Comparison of ENCODE assay signal across 8 cellular contexts in genomic region chr19:55644191-55644833, GRCh38. TPM values are rescaled to one million over a fixed set of nuclear protein-coding genes. Genes with fewer than 3 reads are reported as not detected.
DNase-seq lines count a peak whose midpoint lies in the region; ATAC-seq, FAIRE-seq and TF ChIP-seq lines count a peak whose summit lies in the region.

No MANE protein-coding gene starts in this region.

- H3K27ac Mint-ChIP-seq in activated CD8-positive, alpha-beta memory T cell treated with anti-CD3 and anti-CD28 coated beads, Interleukin-2, amount 10 ng/mL, durations not matched to agents 7 days and 5 days, result peak overlapping the region; percentile 95

- H4K20me1 ChIP-seq in GM12878 (ENCODE audit: control insufficient read depth, insufficient read depth), result no peaks in the 10 kb centered on the region

- intact Hi-C loops in GM12878 (cut with micrococcal nuclease; ENCODE audit: unreplicated experiment), result loop anchor here (5.0 kb wide), 2 partner anchors 33 to 42 kb away; partner anchors contain the start of genes EPN1 and ZNF524
- intact Hi-C loops in thyroid gland (cut with DNase I), result no loop called here

- H3K4me2 ChIP-seq in GM12878 (ENCODE audit: control insufficient read depth, insufficient read depth), result peak overlapping the region; percentile 91

- H3K9me3 Mint-ChIP-seq in activated CD8-positive, alpha-beta memory T cell treated with anti-CD3 and anti-CD28 coated beads, Interleukin-2, amount 10 ng/mL, durations not matched to agents 7 days and 5 days (ENCODE audit: low read depth), result no peaks in the 10 kb centered on the region

- ATAC-seq in activated CD8-positive, alpha-beta memory T cell treated with anti-CD3 and anti-CD28 coated beads, Interleukin-2, amount 10 ng/mL, durations not matched to agents 7 days and 5 days, result no peak
- ATAC-seq in GM12878, result no peak

- no TSS peak for BruUV-seq in GM12878 (replicated peaks; lab: Mats Ljungman, UMichigan)

- SMC1A ChIA-PET in GM12878 (lab: Charles Lee; ENCODE audit: uncharacterized antibody, unreplicated experiment), result no interaction called here

- H3K79me2 ChIP-seq in GM12878 (ENCODE audit: control insufficient read depth, insufficient read depth, low read length), result peaks cover 65% of the 10 kb centered on the region

- H2AFZ ChIP-seq in GM12878 (ENCODE audit: control insufficient read depth, low read depth, low read length), result no peak overlapping the region

- no peak for FAIRE-seq in GM12878 (lab: Jason Lieb, UNC)

- peak overlapping the region; percentile 86 for H3K9ac ChIP-seq in GM12878 (ENCODE audit: control insufficient read depth, insufficient read depth, low read length)
- H3K9ac ChIP-seq in liver (ENCODE audit: low read depth in 1 of 2, low read length in 2 of 2), result peak overlapping the region in 1 of 2 donors; percentile 95

- POLR2A ChIA-PET in GM12878 (lab: Charles Lee), result interaction anchor here (2.1 kb wide), 1 partner anchor 10 kb away, joined by 10 read pairs; the partner anchor contains the start of gene U2AF2

- peaks cover 31% of the 10 kb centered on the region for H3K4me1 ChIP-seq in GM12878 (ENCODE audit: control insufficient read depth, insufficient read depth, low read length)
- H3K4me1 ChIP-seq in liver (ENCODE audit: control insufficient read depth in 4 of 4, insufficient read depth in 4 of 4, low read length in 3 of 4), result peaks cover 25 to 75% (median 61%) of the 10 kb centered on the region in 4 donors
- H3K4me1 ChIP-seq in thyroid gland, result peaks cover 42 to 58% of the 10 kb centered on the region in 2 donors

- H3K27me3 ChIP-seq in GM12878 (replicated peaks in 1 of 2; ENCODE audit: control insufficient read depth in 2 of 2, insufficient read depth in 2 of 2, low read length in 1 of 2) (no peaks in the 10 kb centered on the region), liver (ENCODE audit: control insufficient read depth in 4 of 4, insufficient read depth in 4 of 4, low read length in 3 of 4) (no peaks in the 10 kb centered on the region), thyroid gland (no peaks in the 10 kb centered on the region)

- no peak for TF ChIP-seq POLR2A in GM12878 (IDR thresholded peaks at IDR 0.05; ENCODE audit: low read depth, low read length)
- TF ChIP-seq POLR2A in thyroid gland (IDR thresholded peaks at IDR 0.05), result no peak

- DNase-seq in activated CD8-positive, alpha-beta memory T cell treated with anti-CD3 and anti-CD28 coated beads, Interleukin-2, amount 10 ng/mL, durations not matched to agents 7 days and 5 days, result no peak
- DNase-seq in activated CD8-positive, alpha-beta memory T cell treated with anti-CD3 and anti-CD28 coated beads for 24 hours, result no peak
- DNase-seq in GM12878 (ENCODE audit: low read depth, low spot score) (no peak), thyroid gland (no peak), anterior cingulate cortex (lab: John Stamatoyannopoulos, UW) (no peak), NCI-H2081 (lab: John Stamatoyannopoulos, UW) (no peak)
- DNase-seq in stimulated activated CD4-positive, alpha-beta T cell treated with anti-CD3 and anti-CD28 coated beads, Interleukin-12 subunit alpha, Interleukin-12 subunit beta, amount 100 ng/mL, for 4 hours, result no peak

- RAD21 ChIA-PET in GM12878 (lab: Charles Lee; ENCODE audit: unreplicated experiment), result interaction anchor here (2.4 kb wide), 1 partner anchor 10 kb away, joined by 10 read pairs; the partner anchor contains the start of gene U2AF2

- in situ Hi-C loops in GM12878 (cut with MboI), result no loop called here

- CTCF ChIA-PET in activated CD8-positive, alpha-beta memory T cell treated with anti-CD3 and anti-CD28 coated beads, Interleukin-2, amount 10 ng/mL, durations not matched to agents 7 days and 5 days (lab: Charles Lee), result interaction anchor here (2.6 to 4.1 kb wide), 2 partner anchors 9 to 12 kb away, joined by 21 to 41 read pairs; partner anchors contain the start of gene U2AF2
- CTCF ChIA-PET in GM12878 (lab: Yijun Ruan, JAX), result interaction anchor here (1.3 to 2.3 kb wide), 3 partner anchors 10 to 27 kb away, joined by 3 to 12 read pairs (median 3); partner anchors contain the start of gene U2AF2

- H3K9me3 ChIP-seq in GM12878 (replicated peaks; ENCODE audit: control insufficient read depth, insufficient read depth, low read length) (no peaks in the 10 kb centered on the region), liver (ENCODE audit: control insufficient read depth in 4 of 4, low read length in 3 of 4) (no peaks in the 10 kb centered on the region), thyroid gland (no peaks in the 10 kb centered on the region)

- H3K36me3 Mint-ChIP-seq in activated CD8-positive, alpha-beta memory T cell treated with anti-CD3 and anti-CD28 coated beads, Interleukin-2, amount 10 ng/mL, durations not matched to agents 7 days and 5 days, result peaks cover 6% of the 10 kb centered on the region

- TF ChIP-seq EP300 in GM12878 (IDR thresholded peaks at IDR 0.05; ENCODE audit: borderline replicate concordance in 1 of 2, control insufficient read depth in 1 of 2, low read depth in 2 of 2, low read length in 2 of 2), result no peak

- H3K4me3 Mint-ChIP-seq in activated CD8-positive, alpha-beta memory T cell treated with anti-CD3 and anti-CD28 coated beads, Interleukin-2, amount 10 ng/mL, durations not matched to agents 7 days and 5 days, result peak overlapping the region; percentile 87

- no peaks in the 10 kb centered on the region for H3K27me3 Mint-ChIP-seq in activated CD8-positive, alpha-beta memory T cell treated with anti-CD3 and anti-CD28 coated beads, Interleukin-2, amount 10 ng/mL, durations not matched to agents 7 days and 5 days

- WGBS in GM12878 (ENCODE audit: insufficient coverage, insufficient replicate concordance, low lambda C conversion rate, missing lambda C conversion rate), result under 1% methylated on average over 12 of the region's 12 CpGs
- WGBS in liver, result 49% methylated on average over 12 of the region's 12 CpGs
- WGBS in thyroid gland, 2 donors, result 51 to 58% methylated on average over 12 of the region's 12 CpGs

- H3K27ac ChIP-seq in GM12878 (ENCODE audit: control insufficient read depth, insufficient read depth) (peak overlapping the region; percentile 64), liver (ENCODE audit: low read depth in 1 of 2, low read length in 2 of 2) (peak overlapping the region in 1 of 2 donors; percentile 91), thyroid gland (peak overlapping the region in 1 of 3 donors; percentile 93)

- H3K4me3 ChIP-seq in GM12878, result peak overlapping the region; percentile 95
- H3K4me3 ChIP-seq in liver (ENCODE audit: low read depth in 1 of 3, low read length in 3 of 3), result peak overlapping the region; percentile 50 to 70 (median 65)
- H3K4me3 ChIP-seq in thyroid gland (replicated peaks in 1 of 3), result peak overlapping the region in 2 of 3 donors; percentile 34 to 84

- H3K36me3 ChIP-seq in GM12878 (ENCODE audit: control insufficient read depth in 2 of 2, insufficient read depth in 2 of 2, low read length in 1 of 2) (0 out of 4 replicates have a peak, but pooled peaks cover 0 to 2% of the 10 kb centered on the region in 2 experiments), liver (ENCODE audit: control insufficient read depth in 4 of 4, insufficient read depth in 3 of 4, low read depth in 1 of 4, low read length in 3 of 4) (peaks cover 0 to 9% (median under 1%) of the 10 kb centered on the region in 4 donors), thyroid gland (peaks cover 0 to 5% of the 10 kb centered on the region in 2 donors)

- H3K4me1 Mint-ChIP-seq in activated CD8-positive, alpha-beta memory T cell treated with anti-CD3 and anti-CD28 coated beads, Interleukin-2, amount 10 ng/mL, durations not matched to agents 7 days and 5 days, result peaks cover 47% of the 10 kb centered on the region

- TF ChIP-seq CTCF in GM12878 (IDR thresholded peaks at IDR 0.05 in 2 of 3, conservative IDR thresholded peaks at IDR 0.05 in 1 of 3; ENCODE audit: control insufficient read depth in 2 of 3, extremely low read depth in 1 of 3, insufficient read depth in 1 of 3, low read depth in 3 of 3, low read length in 3 of 3) (no peak), liver (IDR thresholded peaks at IDR 0.05; ENCODE audit: low read depth, low read length, missing input control) (no peak), thyroid gland (IDR thresholded peaks at IDR 0.05) (no peak)

- TF ChIP-seq RAD21 in GM12878 (IDR thresholded peaks at IDR 0.05; ENCODE audit: insufficient read depth, low read depth, low read length) (no peak), liver (IDR thresholded peaks at IDR 0.05) (no peak)

RNA-seq across cellular contexts. Expression of gene ZNF581, which starts 0.9 kb away (rescaled TPM):
- total RNA-seq in activated CD8-positive, alpha-beta memory T cell treated with anti-CD3 and anti-CD28 coated beads, Interleukin-2, amount 10 ng/mL, durations not matched to agents 7 days and 5 days, result 10 to 100 TPM; 23.7 to 25.4 TPM
- 5.3 and 7.2 TPM in 2 replicates for total RNA-seq in GM12878 (2013; cell fraction: nucleolus; rRNA removed)
- total RNA-seq in GM12878 (2014; rRNA removed), result 22.1 and 25.4 TPM in 2 replicates
- total RNA-seq in GM12878 (2014; rRNA removed; fragmentation: Illumina TruSeq; extraction: Trizol), result 14.0 and 14.1 TPM in 2 replicates
- 44.9 and 45.4 TPM in 2 replicates for total RNA-seq in GM12878 (2021)
- polyA plus RNA-seq in GM12878 (2011; ENCODE audit: low read depth), result 31.2 TPM
- 13.5 and 19.1 TPM in 2 replicates for polyA plus RNA-seq in GM12878 (2011; rRNA removed)
- 27.8 and 34.4 TPM in 2 replicates for polyA plus RNA-seq in GM12878 (2011; cell fraction: cytosol; rRNA removed)
- 21.8 and 24.9 TPM in 2 replicates for polyA plus RNA-seq in GM12878 (2011; cell fraction: nucleus; rRNA removed)
- polyA plus RNA-seq in GM12878 (2012), result 43.7 and 58.1 TPM in 2 replicates
- polyA plus RNA-seq in GM12878 (2014; fragmentation: Illumina TruSeq; extraction: Trizol), result 7.8 and 13.2 TPM in 2 replicates
- 10 to 100 TPM in 1 of 2 experiments, 1 to 10 TPM in 1; 4.7 to 18.1 TPM for polyA plus RNA-seq in GM12878 (2014; fragmentation: Nextera tagmentation; extraction: Ambion mirVana)
- 39.6 and 45.3 TPM in 2 replicates for polyA plus RNA-seq in GM12878 (2014; rRNA removed)
- polyA plus RNA-seq in GM12878 (2016; fragmentation: Nextera tagmentation; extraction: Ambion mirVana), result 10 to 100 TPM; 29.1 to 37.0 TPM
- 15.2 and 28.9 TPM in 2 replicates for polyA minus RNA-seq in GM12878 (2011; rRNA and poly(A)+ RNA removed)
- polyA minus RNA-seq in GM12878 (2011; cell fraction: cytosol; rRNA and poly(A)+ RNA removed), result 11.5 and 15.8 TPM in 2 replicates
- polyA minus RNA-seq in GM12878 (2011; cell fraction: nucleus; rRNA and poly(A)+ RNA removed), result 6.0 and 9.0 TPM in 2 replicates
- total RNA-seq in liver, result 1 to 10 TPM; 2.1 to 7.3 TPM
- polyA plus RNA-seq in liver, result 1 to 10 TPM; 4.8 to 5.6 TPM
- total RNA-seq in thyroid gland, result 10 to 100 TPM; 11.1 to 23.9 (median 15.8) TPM

RNA-seq across cellular contexts. Expression of gene ZNF580, which starts 3.5 kb away (rescaled TPM):
- 10 to 100 TPM; 33.1 to 33.7 TPM for total RNA-seq in activated CD8-positive, alpha-beta memory T cell treated with anti-CD3 and anti-CD28 coated beads, Interleukin-2, amount 10 ng/mL, durations not matched to agents 7 days and 5 days
- total RNA-seq in GM12878 (2013; cell fraction: nucleolus; rRNA removed), result 16.2 and 23.0 TPM in 2 replicates
- total RNA-seq in GM12878 (2014; rRNA removed) (9.4 and 12.2 TPM in 2 replicates), GM12878 (2014; rRNA removed; fragmentation: Illumina TruSeq; extraction: Trizol) (4.7 and 5.7 TPM in 2 replicates), GM12878 (2021) (31.8 and 34.2 TPM in 2 replicates), liver (1 to 10 TPM; 2.6 to 5.0 TPM), thyroid gland (10 to 100 TPM; 29.9 to 61.1 (median 44.8) TPM)
- 12.4 TPM for polyA plus RNA-seq in GM12878 (2011; ENCODE audit: low read depth)
- polyA plus RNA-seq in GM12878 (2011; rRNA removed) (5.5 and 7.9 TPM in 2 replicates), GM12878 (2014; fragmentation: Illumina TruSeq; extraction: Trizol) (5.3 and 7.4 TPM in 2 replicates), GM12878 (2014; fragmentation: Nextera tagmentation; extraction: Ambion mirVana) (1 to 10 TPM; 2.3 to 7.4 TPM), GM12878 (2014; rRNA removed) (27.1 and 30.2 TPM in 2 replicates), GM12878 (2016; fragmentation: Nextera tagmentation; extraction: Ambion mirVana) (10 to 100 TPM; 24.7 to 25.3 TPM), liver (1 to 10 TPM; 5.1 to 5.2 TPM)
- polyA plus RNA-seq in GM12878 (2011; cell fraction: cytosol; rRNA removed), result 9.7 and 13.8 TPM in 2 replicates
- polyA plus RNA-seq in GM12878 (2011; cell fraction: nucleus; rRNA removed), result 50.7 and 83.1 TPM in 2 replicates
- 33.1 and 35.3 TPM in 2 replicates for polyA plus RNA-seq in GM12878 (2012)
- 3.4 and 7.0 TPM in 2 replicates for polyA minus RNA-seq in GM12878 (2011; rRNA and poly(A)+ RNA removed)
- polyA minus RNA-seq in GM12878 (2011; cell fraction: cytosol; rRNA and poly(A)+ RNA removed), result 5.5 and 8.0 TPM in 2 replicates
- polyA minus RNA-seq in GM12878 (2011; cell fraction: nucleus; rRNA and poly(A)+ RNA removed), result 8.2 and 17.3 TPM in 2 replicates

RNA-seq across cellular contexts. Expression of gene CCDC106, which starts 3.7 kb away (rescaled TPM):
- 1 to 10 TPM; 5.9 TPM for total RNA-seq in activated CD8-positive, alpha-beta memory T cell treated with anti-CD3 and anti-CD28 coated beads, Interleukin-2, amount 10 ng/mL, durations not matched to agents 7 days and 5 days
- total RNA-seq in GM12878 (2013; cell fraction: nucleolus; rRNA removed), result 8.3 and 8.6 TPM in 2 replicates
- total RNA-seq in GM12878 (2014; rRNA removed) (19.2 and 22.5 TPM in 2 replicates), GM12878 (2014; rRNA removed; fragmentation: Illumina TruSeq; extraction: Trizol) (11.9 and 12.7 TPM in 2 replicates), GM12878 (2021) (33.1 and 34.2 TPM in 2 replicates), liver (1 to 10 TPM; 3.6 to 5.6 TPM), thyroid gland (10 to 100 TPM; 11.2 to 23.2 (median 20.7) TPM)
- 5.6 TPM for polyA plus RNA-seq in GM12878 (2011; ENCODE audit: low read depth)
- polyA plus RNA-seq in GM12878 (2011; rRNA removed) (7.8 and 16.4 TPM in 2 replicates), GM12878 (2014; fragmentation: Illumina TruSeq; extraction: Trizol) (7.7 and 19.2 TPM in 2 replicates), GM12878 (2014; fragmentation: Nextera tagmentation; extraction: Ambion mirVana) (under 1 TPM; 0.04 to 0.14 TPM), GM12878 (2014; rRNA removed) (35.9 and 39.9 TPM in 2 replicates), GM12878 (2016; fragmentation: Nextera tagmentation; extraction: Ambion mirVana) (10 to 100 TPM; 20.4 to 25.7 TPM), liver (10 to 100 TPM in 1 of 2 donors, 1 to 10 TPM in 1; 6.1 to 13.5 TPM)
- 17.5 and 27.2 TPM in 2 replicates for polyA plus RNA-seq in GM12878 (2011; cell fraction: cytosol; rRNA removed)
- 38.1 and 48.1 TPM in 2 replicates for polyA plus RNA-seq in GM12878 (2011; cell fraction: nucleus; rRNA removed)
- 27.7 and 32.6 TPM in 2 replicates for polyA plus RNA-seq in GM12878 (2012)
- 3.4 and 7.2 TPM in 2 replicates for polyA minus RNA-seq in GM12878 (2011; rRNA and poly(A)+ RNA removed)
- polyA minus RNA-seq in GM12878 (2011; cell fraction: cytosol; rRNA and poly(A)+ RNA removed), result 5.5 and 7.0 TPM in 2 replicates
- 6.4 and 14.4 TPM in 2 replicates for polyA minus RNA-seq in GM12878 (2011; cell fraction: nucleus; rRNA and poly(A)+ RNA removed)

RNA-seq across cellular contexts. Expression of gene U2AF2, which starts 10.5 kb away (rescaled TPM):
- total RNA-seq in activated CD8-positive, alpha-beta memory T cell treated with anti-CD3 and anti-CD28 coated beads, Interleukin-2, amount 10 ng/mL, durations not matched to agents 7 days and 5 days, result 100 to 1,000 TPM; 284 to 324 TPM
- total RNA-seq in GM12878 (2013; cell fraction: nucleolus; rRNA removed), result 46.0 and 50.9 TPM in 2 replicates
- total RNA-seq in GM12878 (2014; rRNA removed) (204 and 228 TPM in 2 replicates), GM12878 (2014; rRNA removed; fragmentation: Illumina TruSeq; extraction: Trizol) (112 and 121 TPM in 2 replicates), GM12878 (2021) (308 and 338 TPM in 2 replicates), liver (10 to 100 TPM; 49.4 to 66.6 TPM), thyroid gland (100 to 1,000 TPM in 1 of 4 donors, 10 to 100 TPM in 3; 68.4 to 115 (median 85.7) TPM)
- 59.4 TPM for polyA plus RNA-seq in GM12878 (2011; ENCODE audit: low read depth)
- polyA plus RNA-seq in GM12878 (2011; rRNA removed) (54.9 and 140 TPM in 2 replicates), GM12878 (2014; fragmentation: Illumina TruSeq; extraction: Trizol) (50.9 and 141 TPM in 2 replicates), GM12878 (2014; fragmentation: Nextera tagmentation; extraction: Ambion mirVana) (1 to 10 TPM; 3.0 to 8.3 TPM), GM12878 (2014; rRNA removed) (284 and 360 TPM in 2 replicates), GM12878 (2016; fragmentation: Nextera tagmentation; extraction: Ambion mirVana) (10 to 100 TPM; 46.2 to 48.9 TPM), liver (10 to 100 TPM in 1 of 2 donors, 1 to 10 TPM in 1; 8.6 to 53.1 TPM)
- polyA plus RNA-seq in GM12878 (2011; cell fraction: cytosol; rRNA removed), result 239 and 270 TPM in 2 replicates
- polyA plus RNA-seq in GM12878 (2011; cell fraction: nucleus; rRNA removed), result 425 and 604 TPM in 2 replicates
- polyA plus RNA-seq in GM12878 (2012), result 148 and 173 TPM in 2 replicates
- polyA minus RNA-seq in GM12878 (2011; rRNA and poly(A)+ RNA removed), result 61.6 and 111 TPM in 2 replicates
- polyA minus RNA-seq in GM12878 (2011; cell fraction: cytosol; rRNA and poly(A)+ RNA removed), result 60.9 and 65.2 TPM in 2 replicates
- 63.1 and 102 TPM in 2 replicates for polyA minus RNA-seq in GM12878 (2011; cell fraction: nucleus; rRNA and poly(A)+ RNA removed)

RNA-seq across cellular contexts. Expression of gene ZNF784, which starts 19.9 kb away (rescaled TPM):
- total RNA-seq in activated CD8-positive, alpha-beta memory T cell treated with anti-CD3 and anti-CD28 coated beads, Interleukin-2, amount 10 ng/mL, durations not matched to agents 7 days and 5 days, result 1 to 10 TPM; 5.1 to 7.3 TPM
- total RNA-seq in GM12878 (2013; cell fraction: nucleolus; rRNA removed), result 3.6 and 5.3 TPM in 2 replicates
- total RNA-seq in GM12878 (2014; rRNA removed), result 2.8 and 3.5 TPM in 2 replicates
- total RNA-seq in GM12878 (2014; rRNA removed; fragmentation: Illumina TruSeq; extraction: Trizol), result 1.8 and 2.2 TPM in 2 replicates
- total RNA-seq in GM12878 (2021), result 5.2 and 5.3 TPM in 2 replicates
- 3.2 TPM for polyA plus RNA-seq in GM12878 (2011; ENCODE audit: low read depth)
- polyA plus RNA-seq in GM12878 (2011; rRNA removed), result 0.68 and 1.2 TPM in 2 replicates
- polyA plus RNA-seq in GM12878 (2011; cell fraction: cytosol; rRNA removed), result 1.2 and 1.4 TPM in 2 replicates
- 7.1 and 7.5 TPM in 2 replicates for polyA plus RNA-seq in GM12878 (2011; cell fraction: nucleus; rRNA removed)
- 4.8 and 6.3 TPM in 2 replicates for polyA plus RNA-seq in GM12878 (2012)
- polyA plus RNA-seq in GM12878 (2014; fragmentation: Illumina TruSeq; extraction: Trizol), result 2.8 and 3.1 TPM in 2 replicates
- under 1 TPM; 0.10 to 0.97 TPM for polyA plus RNA-seq in GM12878 (2014; fragmentation: Nextera tagmentation; extraction: Ambion mirVana)
- polyA plus RNA-seq in GM12878 (2014; rRNA removed), result 3.5 and 4.4 TPM in 2 replicates
- 1 to 10 TPM; 1.1 to 1.4 TPM for polyA plus RNA-seq in GM12878 (2016; fragmentation: Nextera tagmentation; extraction: Ambion mirVana)
- 1.0 and 1.4 TPM in 2 replicates for polyA minus RNA-seq in GM12878 (2011; rRNA and poly(A)+ RNA removed)
- polyA minus RNA-seq in GM12878 (2011; cell fraction: cytosol; rRNA and poly(A)+ RNA removed), result 0.80 and 1.1 TPM in 2 replicates
- 1.1 and 1.9 TPM in 2 replicates for polyA minus RNA-seq in GM12878 (2011; cell fraction: nucleus; rRNA and poly(A)+ RNA removed)
- 1 to 10 TPM; 3.9 to 6.0 TPM for total RNA-seq in liver
- polyA plus RNA-seq in liver, result 1 to 10 TPM in 1 of 2 donors, under 1 TPM in 1; 0.79 to 3.6 TPM
- total RNA-seq in thyroid gland, result 10 to 100 TPM in 1 of 4 donors, 1 to 10 TPM in 3; 5.1 to 10.0 (median 8.7) TPM
